10 cellular contexts compared by ENCODE assay signal in genomic region chr14:30994681-30995620, GRCh38. TPM values are rescaled to one million over a fixed set of nuclear protein-coding genes. Genes with fewer than 3 reads are reported as not detected.
DNase-seq lines count a peak whose midpoint lies in the region; ATAC-seq, FAIRE-seq and TF ChIP-seq lines count a peak whose summit lies in the region.
"Had no signal": no experiment of that assay in that cellular context is flagged by ENCODE, and none has a peak within 500 bp of the region (broad histone marks: within the 10 kb centered on the region; RNA-seq: fewer than 3 reads in every experiment).

No MANE protein-coding gene starts in this region.

- H3K9me3 ChIP-seq in MG63: peaks cover 10% of the 10 kb centered on the region; the same call in 1 of the 2 replicates
- H3K9me3 ChIP-seq in WERI-Rb-1 (ENCODE audit: severe bottlenecking): peaks cover 10% of the 10 kb centered on the region

- H3K27ac ChIP-seq in WERI-Rb-1: no peak overlapping the region

- no peaks in the 10 kb centered on the region for H3K27me3 ChIP-seq in MG63
- no peaks in the 10 kb centered on the region for H3K27me3 ChIP-seq in WERI-Rb-1 (ENCODE audit: insufficient read depth, low read depth, severe bottlenecking)

- peak; percentile 61 for ATAC-seq in GM21786 (IDR thresholded peaks at IDR 0.05; ENCODE audit: unreplicated experiment)
- ATAC-seq in HG03025 (IDR thresholded peaks at IDR 0.05; ENCODE audit: low FRiP score, unreplicated experiment): no peak
- ATAC-seq: mucosa of descending colon had no signal

- TF ChIP-seq CTCF in WERI-Rb-1 (IDR thresholded peaks at IDR 0.05; ENCODE audit: low read depth, low read length): no peak

- 0 out of 2 replicates have a peak, but pooled peaks cover 3% of the 10 kb centered on the region for H3K36me3 ChIP-seq in MG63
- peaks cover 5% of the 10 kb centered on the region for H3K36me3 ChIP-seq in WERI-Rb-1

- DNase-seq in EH (ENCODE audit: low read depth): peak; percentile 59
- peak; percentile 8 for DNase-seq in RPMI7951 (ENCODE audit: low read depth)
- DNase-seq in MG63: no peak
- no peak for DNase-seq in WERI-Rb-1
- DNase-seq in NCI-H1694 treated with DMSO at 0.1 percent for 48 hours (lab: John Stamatoyannopoulos, UW): no peak
- DNase-seq: activated B cell treated with CpG ODN at 0.5 μM for 24 hours, mucosa of descending colon had no signal

- no peak overlapping the region for H3K4me3 ChIP-seq in MG63
- no peak overlapping the region for H3K4me3 ChIP-seq in WERI-Rb-1 (ENCODE audit: low read depth, low read length)
- H3K4me3 ChIP-seq: mucosa of descending colon had no signal

- peak; percentile 96 for FAIRE-seq in islet of Langerhans (lab: Jason Lieb, UNC)

RNA-seq across cellular contexts. Expression of gene AP4S1, which starts 30.5 kb away (rescaled TPM):
- total RNA-seq in RPMI7951 (2014; rRNA removed; shearing (Covaris generic)): 3.4 and 8.8 TPM in 2 replicates
- 1.9 and 11.8 TPM in 2 replicates for total RNA-seq in MG63 (2014; rRNA removed; shearing (Covaris generic); ENCODE audit: low replicate concordance)

RNA-seq across cellular contexts. Expression of gene STRN3, which starts 31.2 kb away (rescaled TPM):
- 26.3 and 28.0 TPM in 2 replicates for total RNA-seq in RPMI7951 (2014; rRNA removed; shearing (Covaris generic))
- 17.7 and 20.4 TPM in 2 replicates for total RNA-seq in MG63 (2014; rRNA removed; shearing (Covaris generic); ENCODE audit: low replicate concordance)

Comparison
In these comparisons a context has a peak if more than half of its experiments do, and no peak if none do; other contexts are left out.
1. DNase-seq: peak in EH (single experiment) and RPMI7951 (single experiment); none in MG63 (single experiment), WERI-Rb-1 (single experiment) and NCI-H1694 treated with DMSO at 0.1 percent for 48 hours (single experiment).